ENCODE assay signal across 1 cellular context in the genomic region with DNA sequence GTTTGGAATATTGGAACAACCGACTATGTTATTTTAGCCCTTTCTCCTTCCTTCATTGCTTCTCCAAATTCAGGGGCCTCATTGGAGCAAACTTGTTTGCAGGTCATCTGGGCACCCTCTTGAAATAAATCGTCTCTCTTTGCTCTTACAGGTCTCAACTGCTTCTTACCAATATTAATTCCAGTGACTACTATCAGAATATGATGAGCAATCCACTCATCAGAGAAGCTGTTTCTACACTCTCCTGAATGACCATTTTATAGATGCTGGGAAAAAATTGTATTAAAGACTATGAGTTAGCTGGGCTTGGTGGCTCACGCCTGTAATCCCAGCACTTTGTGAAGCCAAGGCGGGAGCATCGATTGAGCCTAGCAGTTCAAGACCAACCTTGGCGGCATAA.
TF ChIP-seq lines count a peak whose summit lies in the region.

No MANE protein-coding gene starts in this region.

TF ChIP-seq in SK-N-SH treated with all-trans-retinoic acid at 6 μM for 48 hours, 23 proteins besides CTCF, POLR2A, EP300 and RAD21 (continued from another document):
- no peak for TF ChIP-seq ARNTL (CRISPR knock-in tag; IDR thresholded peaks at IDR 0.05; ENCODE audit: borderline replicate concordance, low read depth)
- TF ChIP-seq, protein P1, sequence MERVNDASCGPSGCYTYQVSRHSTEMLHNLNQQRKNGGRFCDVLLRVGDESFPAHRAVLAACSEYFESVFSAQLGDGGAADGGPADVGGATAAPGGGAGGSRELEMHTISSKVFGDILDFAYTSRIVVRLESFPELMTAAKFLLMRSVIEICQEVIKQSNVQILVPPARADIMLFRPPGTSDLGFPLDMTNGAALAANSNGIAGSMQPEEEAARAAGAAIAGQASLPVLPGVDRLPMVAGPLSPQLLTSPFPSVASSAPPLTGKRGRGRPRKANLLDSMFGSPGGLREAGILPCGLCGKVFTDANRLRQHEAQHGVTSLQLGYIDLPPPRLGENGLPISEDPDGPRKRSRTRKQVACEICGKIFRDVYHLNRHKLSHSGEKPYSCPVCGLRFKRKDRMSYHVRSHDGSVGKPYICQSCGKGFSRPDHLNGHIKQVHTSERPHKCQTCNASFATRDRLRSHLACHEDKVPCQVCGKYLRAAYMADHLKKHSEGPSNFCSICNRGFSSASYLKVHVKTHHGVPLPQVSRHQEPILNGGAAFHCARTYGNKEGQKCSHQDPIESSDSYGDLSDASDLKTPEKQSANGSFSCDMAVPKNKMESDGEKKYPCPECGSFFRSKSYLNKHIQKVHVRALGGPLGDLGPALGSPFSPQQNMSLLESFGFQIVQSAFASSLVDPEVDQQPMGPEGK (CRISPR knock-in tag; IDR thresholded peaks at IDR 0.05; ENCODE audit: borderline replicate concordance): no peak
- TF ChIP-seq CSDC2 (CRISPR knock-in tag; IDR thresholded peaks at IDR 0.05): no peak
- no peak for TF ChIP-seq ZFP30 (CRISPR knock-in tag; IDR thresholded peaks at IDR 0.05)
- no peak for TF ChIP-seq ZNF8 (CRISPR knock-in tag; IDR thresholded peaks at IDR 0.05)
- TF ChIP-seq PPARA (CRISPR knock-in tag; IDR thresholded peaks at IDR 0.05; ENCODE audit: borderline replicate concordance): no peak
- no peak for TF ChIP-seq RARB (CRISPR knock-in tag; IDR thresholded peaks at IDR 0.05)
TF ChIP-seq in SK-N-SH treated with all-trans-retinoic acid at 6 μM for 48 hours: peak in this region for 0.
